ENCODE assay signal across 1 cellular context in genomic region chr11:67463186-67463585, GRCh38.
TF ChIP-seq lines count a peak whose summit lies in the region.

No MANE protein-coding gene starts in this region.

TF ChIP-seq in A549, 52 proteins besides CTCF, POLR2A, EP300 and RAD21 (continued from another document):
- TF ChIP-seq FOSB (CRISPR knock-in tag; IDR thresholded peaks at IDR 0.05) (no peak), FOSL2 (IDR thresholded peaks at IDR 0.05) (no peak), FOSL2 (CRISPR knock-in tag; IDR thresholded peaks at IDR 0.05) (no peak), MAX (IDR thresholded peaks at IDR 0.05) (no peak)
